In genomic region chr19:28827382-28827781, GRCh38 we compare ENCODE assay signal across 33 cellular contexts.
A peak's percentile ranks its signal among the peaks of the same experiment; 100 is the strongest.
DNase-seq lines count a peak whose midpoint lies in the region; ATAC-seq, FAIRE-seq and TF ChIP-seq lines count a peak whose summit lies in the region.
"Had no signal": no experiment of that assay in that cellular context is flagged by ENCODE, and none has a peak within 500 bp of the region (broad histone marks: within the 10 kb centered on the region; RNA-seq: fewer than 3 reads in every experiment).

No MANE protein-coding gene starts in this region.

- H3K27me3 Mint-ChIP-seq in chondrocyte (ENCODE audit: low read depth): peaks cover 20% of the 10 kb centered on the region
- no peaks in the 10 kb centered on the region for H3K27me3 Mint-ChIP-seq in stimulated activated naive B cell treated with anti-CD40 and anti-IgM and Interleukin-4, amounts not matched to agents 10 μg/mL and 1 μg/mL and 100 μg/mL, for 72 hours
- H3K27me3 Mint-ChIP-seq: B cell; CD4-positive, alpha-beta T cell; CD4-positive, CD25-positive, alpha-beta regulatory T cell had no signal

- peak overlapping the region; percentile 68; the same call in 1 of the 2 replicates for H2BK12ac ChIP-seq in H1 (ENCODE audit: low read depth, low read length)

- no peak overlapping the region for H3K4me3 ChIP-seq in H1 (ENCODE audit: extremely low read depth in 1 of 4, insufficient read depth in 2 of 4, low read depth in 3 of 4, low read length in 4 of 4)
- H3K4me3 ChIP-seq: A549; BLaER1; BLaER1 treated with 17β-estradiol and CSF1 and Interleukin-3, amounts not matched to agents 10 nM and 100 nM had no signal

- H3K36me3 Mint-ChIP-seq in chondrocyte (ENCODE audit: low read depth): no peaks in the 10 kb centered on the region
- no peaks in the 10 kb centered on the region for H3K36me3 Mint-ChIP-seq in stimulated activated naive B cell treated with anti-CD40 and anti-IgM and Interleukin-4, amounts not matched to agents 10 μg/mL and 1 μg/mL and 100 μg/mL, for 72 hours
- H3K36me3 Mint-ChIP-seq: CD14-positive monocyte; CD4-positive, alpha-beta memory T cell; CD4-positive, CD25-positive, alpha-beta regulatory T cell; CD8-positive, alpha-beta memory T cell; CD8-positive, alpha-beta T cell had no signal

- no peak for TF ChIP-seq RAD21 in H1 (IDR thresholded peaks at IDR 0.05 in 1 of 2, conservative IDR thresholded peaks at IDR 0.05 in 1 of 2; ENCODE audit: low read depth in 2 of 2, low read length in 2 of 2)

- H3K79me2 ChIP-seq in H1 (ENCODE audit: control insufficient read depth in 1 of 2, insufficient read depth in 2 of 2, low read length in 2 of 2): no peaks in the 10 kb centered on the region

- CTCF ChIA-PET in H1 (lab: Charles Lee; ENCODE audit: partially characterized antibody): interaction anchor here (0.6 to 2.0 kb wide), 5 partner anchors 9 to 118 kb away, joined by 3 to 5 read pairs (median 3); no protein-coding TSS in a partner anchor

- H4K8ac ChIP-seq in H1 (ENCODE audit: extremely low read depth, insufficient read depth, low read length): no peak overlapping the region

- H2BK5ac ChIP-seq in H1 (ENCODE audit: low read depth, low read length): no peak overlapping the region

- 91% methylated on average over 8 of the region's 8 CpGs; no CpG with 5 or more reads in 1 of the 2 experiments for WGBS in H1 (ENCODE audit: extremely low coverage in 1 of 2, insufficient coverage in 1 of 2, insufficient read length in 1 of 2, insufficient replicate concordance in 2 of 2, low coverage in 1 of 2, low lambda C conversion rate in 2 of 2, missing lambda C conversion rate in 1 of 2), 2 experiments

- no peak overlapping the region for H2BK15ac ChIP-seq in H1 (ENCODE audit: low read length)

- no peak overlapping the region for H4K91ac ChIP-seq in H1 (replicated peaks; ENCODE audit: insufficient read length, low read length)

- H3K14ac ChIP-seq in H1 (ENCODE audit: insufficient read length): no peak overlapping the region

- no peak overlapping the region for H4K5ac ChIP-seq in H1 (ENCODE audit: insufficient read length, low read depth, low read length)

- no peak overlapping the region for H3K56ac ChIP-seq in H1 (replicated peaks; ENCODE audit: insufficient read length, low read depth, low read length)

- TF ChIP-seq EP300 in H1 (IDR thresholded peaks at IDR 0.05; ENCODE audit: borderline replicate concordance in 1 of 2, low read depth in 2 of 2, low read length in 2 of 2): no peak

- H3K23ac ChIP-seq in H1 (ENCODE audit: insufficient read length): no peak overlapping the region

- H2BK20ac ChIP-seq in H1 (ENCODE audit: low read length): no peak overlapping the region

- H3K4ac ChIP-seq in H1 (replicated peaks; ENCODE audit: insufficient read length, low read depth, low read length): no peak overlapping the region

- no peak overlapping the region for H2AFZ ChIP-seq in H1 (ENCODE audit: low read length)

- H3K4me2 ChIP-seq in H1 (ENCODE audit: insufficient read depth in 1 of 2, low read depth in 2 of 2, low read length in 2 of 2): no peak overlapping the region
- H3K4me2 ChIP-seq: A549; BLaER1; BLaER1 treated with 17β-estradiol and CSF1 and Interleukin-3, amounts not matched to agents 10 nM and 100 nM had no signal

- no peak overlapping the region for H3K27ac ChIP-seq in H1 (ENCODE audit: low read depth, low read length)
- H3K27ac ChIP-seq: 22Rv1; A549; BLaER1; BLaER1 treated with 17β-estradiol and CSF1 and Interleukin-3, amounts not matched to agents 10 nM and 100 nM; C4-2B had no signal

- DNase-seq in H1 (ENCODE audit: low read depth in 1 of 2, low spot score in 2 of 2): no peak
- DNase-seq in urothelium cell line (ENCODE audit: low spot score): no peak
- DNase-seq in chondrocyte (ENCODE audit: low spot score): no peak
- DNase-seq in stimulated activated naive B cell treated with anti-CD40 and anti-IgM and Interleukin-4, amounts not matched to agents 10 μg/mL and 1 μg/mL and 100 μg/mL, for 72 hours: no peak
- DNase-seq: 8988T; ACHN; AML-193; BE2C; C1 segment of cervical spinal cord; Caco-2; Calu3; CD4-positive, alpha-beta memory T cell; CD4-positive, alpha-beta T cell; CD4-positive, CD25-positive, alpha-beta regulatory T cell; CD8-positive, alpha-beta memory T cell; CD8-positive, alpha-beta T cell; COR-L47; DMS 273 treated with DMSO at 0.1 percent for 48 hours; DMS153; DMS53; DMS79; DMS79 treated with DMSO at 0.1 percent for 48 hours; DND-41; EL had no signal

- no peaks in the 10 kb centered on the region for H3K36me3 ChIP-seq in H1 (ENCODE audit: control insufficient read depth in 2 of 4, insufficient read depth in 4 of 4, low read length in 3 of 4)
- H3K36me3 ChIP-seq: BE2C; BLaER1; BLaER1 treated with 17β-estradiol and CSF1 and Interleukin-3, amounts not matched to agents 10 nM and 100 nM had no signal

- no peaks in the 10 kb centered on the region for H3K79me1 ChIP-seq in H1 (ENCODE audit: low read depth, low read length)

- ATAC-seq in stimulated activated naive B cell treated with anti-CD40 and anti-IgM and Interleukin-4, amounts not matched to agents 10 μg/mL and 1 μg/mL and 100 μg/mL, for 72 hours (replicated peaks): no peak
- ATAC-seq: A549; CD8-positive, alpha-beta T cell had no signal

- peaks cover 4% of the 10 kb centered on the region; the same call in 1 of the 2 replicates for H3K23me2 ChIP-seq in H1 (ENCODE audit: low read depth, low read length)

- no peak overlapping the region for H2AK5ac ChIP-seq in H1 (ENCODE audit: low read depth, low read length)

- POLR2A ChIA-PET in H1 (lab: Charles Lee; ENCODE audit: partially characterized antibody): no interaction called here

- H3K4me1 Mint-ChIP-seq in chondrocyte (ENCODE audit: low read depth): no peaks in the 10 kb centered on the region
- H3K4me1 Mint-ChIP-seq in stimulated activated naive B cell treated with anti-CD40 and anti-IgM and Interleukin-4, amounts not matched to agents 10 μg/mL and 1 μg/mL and 100 μg/mL, for 72 hours: no peaks in the 10 kb centered on the region
- H3K4me1 Mint-ChIP-seq: B cell; CD14-positive monocyte; CD4-positive, alpha-beta memory T cell; CD4-positive, CD25-positive, alpha-beta regulatory T cell; CD8-positive, alpha-beta memory T cell had no signal

- no peaks in the 10 kb centered on the region for H4K20me1 ChIP-seq in H1 (replicated peaks in 1 of 2; ENCODE audit: control insufficient read depth in 1 of 2, insufficient read depth in 2 of 2, low read length in 2 of 2)
- H4K20me1 ChIP-seq: BLaER1; BLaER1 treated with 17β-estradiol and CSF1 and Interleukin-3, amounts not matched to agents 10 nM and 100 nM had no signal

- FAIRE-seq in H1 (lab: Jason Lieb, UNC) (no peak), urothelium cell line (lab: Jason Lieb, UNC) (peak; percentile 20)
- FAIRE-seq: A204.1, A549, D721Med had no signal

- H2BK120ac ChIP-seq in H1 (replicated peaks; ENCODE audit: low read depth, low read length): no peak overlapping the region

- no peak for TF ChIP-seq POLR2A in H1 (IDR thresholded peaks at IDR 0.05; ENCODE audit: control extremely low read depth in 1 of 2, low read depth in 2 of 2, low read length in 2 of 2)

- H3K4me1 ChIP-seq in H1 (replicated peaks in 1 of 4; ENCODE audit: control insufficient read depth in 3 of 4, insufficient read depth in 4 of 4, low read length in 3 of 4): peaks cover 7 to 26% (median 18%) of the 10 kb centered on the region in 4 experiments
- H3K4me1 ChIP-seq: A549; BE2C; BLaER1; BLaER1 treated with 17β-estradiol and CSF1 and Interleukin-3, amounts not matched to agents 10 nM and 100 nM; Caco-2 had no signal

- no peaks in the 10 kb centered on the region for H3K9me3 ChIP-seq in H1 (ENCODE audit: insufficient read depth in 2 of 2, low read depth in 1 of 2, low read length in 1 of 2)
- H3K9me3 ChIP-seq: A549; BE2C; BLaER1; BLaER1 treated with 17β-estradiol and CSF1 and Interleukin-3, amounts not matched to agents 10 nM and 100 nM; Caco-2 had no signal

- H3K18ac ChIP-seq in H1 (ENCODE audit: extremely low read depth, low read length): no peak overlapping the region

- H3K9me3 Mint-ChIP-seq in chondrocyte (ENCODE audit: low read depth): no peaks in the 10 kb centered on the region
- peaks cover 2 to 6% of the 10 kb centered on the region in 2 donors for H3K9me3 Mint-ChIP-seq in stimulated activated naive B cell treated with anti-CD40 and anti-IgM and Interleukin-4, amounts not matched to agents 10 μg/mL and 1 μg/mL and 100 μg/mL, for 72 hours
- H3K9me3 Mint-ChIP-seq: CD4-positive, alpha-beta T cell; CD8-positive, alpha-beta T cell had no signal

- no peak overlapping the region for H3K27ac Mint-ChIP-seq in chondrocyte (ENCODE audit: unreplicated experiment)
- H3K27ac Mint-ChIP-seq in stimulated activated naive B cell treated with anti-CD40 and anti-IgM and Interleukin-4, amounts not matched to agents 10 μg/mL and 1 μg/mL and 100 μg/mL, for 72 hours: no peak overlapping the region
- H3K27ac Mint-ChIP-seq: B cell; CD14-positive monocyte; CD4-positive, alpha-beta memory T cell; CD4-positive, alpha-beta T cell; CD4-positive, CD25-positive, alpha-beta regulatory T cell; CD8-positive, alpha-beta T cell had no signal

- H3K9ac ChIP-seq in H1 (replicated peaks in 1 of 4; ENCODE audit: extremely low read depth in 1 of 4, low read depth in 3 of 4, low read length in 3 of 4): no peak overlapping the region
- H3K9ac ChIP-seq: BLaER1; BLaER1 treated with 17β-estradiol and CSF1 and Interleukin-3, amounts not matched to agents 10 nM and 100 nM had no signal

- TF ChIP-seq CTCF in H1 (IDR thresholded peaks at IDR 0.05; ENCODE audit: control extremely low read depth in 1 of 3, insufficient read depth in 1 of 3, low read depth in 1 of 3, low read length in 3 of 3): no peak
- TF ChIP-seq CTCF in chondrocyte (IDR thresholded peaks at IDR 0.05): no peak

- no peak overlapping the region for H3K4me3 Mint-ChIP-seq in chondrocyte (ENCODE audit: unreplicated experiment)
- no peak overlapping the region for H3K4me3 Mint-ChIP-seq in stimulated activated naive B cell treated with anti-CD40 and anti-IgM and Interleukin-4, amounts not matched to agents 10 μg/mL and 1 μg/mL and 100 μg/mL, for 72 hours
- H3K4me3 Mint-ChIP-seq: B cell; CD14-positive monocyte; CD4-positive, alpha-beta memory T cell; CD4-positive, alpha-beta T cell; CD4-positive, CD25-positive, alpha-beta regulatory T cell; CD8-positive, alpha-beta memory T cell; CD8-positive, alpha-beta T cell had no signal

- H3K27me3 ChIP-seq in H1 (replicated peaks in 1 of 4; ENCODE audit: control insufficient read depth in 3 of 4, extremely low read depth in 1 of 4, insufficient read depth in 3 of 4, low read length in 3 of 4): no peaks in the 10 kb centered on the region
- H3K27me3 ChIP-seq: BE2C; BLaER1; BLaER1 treated with 17β-estradiol and CSF1 and Interleukin-3, amounts not matched to agents 10 nM and 100 nM had no signal

TF ChIP-seq in H1, 55 proteins besides CTCF, POLR2A, EP300 and RAD21:
- TF ChIP-seq CBX8 (IDR thresholded peaks at IDR 0.05; ENCODE audit: borderline replicate concordance, low read depth, low read length): no peak
- TF ChIP-seq ASH2L (IDR thresholded peaks at IDR 0.05; ENCODE audit: low read length): no peak
- no peak for TF ChIP-seq RXRA (IDR thresholded peaks at IDR 0.05; ENCODE audit: insufficient read depth, low read depth, low read length)
- no peak for TF ChIP-seq EGR1 (IDR thresholded peaks at IDR 0.05; ENCODE audit: borderline replicate concordance, low read depth, low read length)
TF ChIP-seq in H1: peak in this region for 0.
